9 cellular contexts compared by ENCODE assay signal in the genomic region with DNA sequence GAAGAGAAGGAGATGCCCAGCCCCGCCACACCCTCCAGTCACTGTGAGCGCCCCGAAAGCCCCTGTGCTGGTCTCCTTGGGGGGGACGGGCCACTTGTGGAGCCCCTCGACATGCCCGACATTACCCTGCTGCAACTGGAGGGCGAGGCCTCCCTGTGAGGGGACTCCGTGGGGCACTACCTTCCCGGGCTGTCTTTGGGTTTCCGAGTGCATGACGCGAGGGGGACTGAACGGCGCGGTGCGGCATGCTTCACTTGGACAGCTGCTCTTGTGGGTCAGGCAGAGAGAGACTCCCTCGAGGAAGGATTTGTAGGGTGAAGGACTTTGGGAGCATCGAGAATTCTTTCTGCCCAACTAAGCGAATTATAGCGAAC. TPM values are rescaled to one million over a fixed set of nuclear protein-coding genes. Genes with fewer than 3 reads are reported as not detected.
DNase-seq lines count a peak whose midpoint lies in the region; ATAC-seq and TF ChIP-seq lines count a peak whose summit lies in the region.
"Had no signal": no experiment of that assay in that cellular context is flagged by ENCODE, and none has a peak within 500 bp of the region (broad histone marks: within the 10 kb centered on the region; RNA-seq: fewer than 3 reads in every experiment).

No MANE protein-coding gene starts in this region.

- DNase-seq in activated T-cell treated with anti-CD3 and anti-CD28 coated beads, Interleukin-2, amount 50 U/mL, for 4 hours = no peak
- DNase-seq in activated T-cell treated with anti-CD3 and anti-CD28 coated beads, Interleukin-2, amount 50 U/mL, for 1 hour = no peak
- DNase-seq in central memory CD8-positive, alpha-beta T cell (ENCODE audit: low spot score in 2 of 2) = no peak
- DNase-seq in naive thymus-derived CD4-positive, alpha-beta T cell = peak in 1 of 9 donors; percentile 14
- DNase-seq in type B pancreatic cell (ENCODE audit: extremely low spot score, unreplicated experiment) = no peak
- no peak for DNase-seq in stimulated activated CD8-positive, alpha-beta memory T cell treated with anti-CD3 and anti-CD28 coated beads, Interleukin-4, amount 100 ng/mL, for 48 hours

- H3K4me3 ChIP-seq in naive thymus-derived CD4-positive, alpha-beta T cell (ENCODE audit: low read length) = no peak overlapping the region

- peaks cover 6 to 11% of the 10 kb centered on the region in 2 donors for H3K4me1 ChIP-seq in naive thymus-derived CD4-positive, alpha-beta T cell (ENCODE audit: control insufficient read depth in 2 of 2, insufficient read depth in 2 of 2, low read length in 2 of 2)

- peaks cover 23% of the 10 kb centered on the region for H3K27me3 Mint-ChIP-seq in activated T-cell treated with anti-CD3 and anti-CD28 coated beads, Interleukin-2, amount 50 U/mL, for 4 hours (ENCODE audit: low read depth)
- peaks cover 41% of the 10 kb centered on the region for H3K27me3 Mint-ChIP-seq in central memory CD8-positive, alpha-beta T cell
- H3K27me3 Mint-ChIP-seq in naive thymus-derived CD4-positive, alpha-beta T cell = peaks cover 16 to 78% (median 28%) of the 10 kb centered on the region in 5 donors
- peaks cover 90% of the 10 kb centered on the region for H3K27me3 Mint-ChIP-seq in type B pancreatic cell

- ATAC-seq in activated T-cell treated with anti-CD3 and anti-CD28 coated beads, Interleukin-2, amount 50 U/mL, for 4 hours = no peak
- no peak for ATAC-seq in central memory CD8-positive, alpha-beta T cell (replicated peaks; ENCODE audit: extremely low read depth, poor library complexity, severe bottlenecking)
- ATAC-seq in naive thymus-derived CD4-positive, alpha-beta T cell = no peak
- ATAC-seq in HG03571 (IDR thresholded peaks at IDR 0.05; ENCODE audit: unreplicated experiment) (no peak), GM18519 (IDR thresholded peaks at IDR 0.05; ENCODE audit: low FRiP score, unreplicated experiment) (no peak)

- no peak overlapping the region for H3K27ac Mint-ChIP-seq in central memory CD8-positive, alpha-beta T cell (ENCODE audit: low read depth)
- H3K27ac Mint-ChIP-seq in naive thymus-derived CD4-positive, alpha-beta T cell = peak overlapping the region in 2 of 9 donors; percentile 58 to 60
- H3K27ac Mint-ChIP-seq in type B pancreatic cell = no peak overlapping the region

- H3K4me3 Mint-ChIP-seq in activated T-cell treated with anti-CD3 and anti-CD28 coated beads, Interleukin-2, amount 50 U/mL, for 4 hours = peak overlapping the region; percentile 91
- peak overlapping the region; percentile 89 for H3K4me3 Mint-ChIP-seq in central memory CD8-positive, alpha-beta T cell
- peak overlapping the region; percentile 33 to 97 (median 68) for H3K4me3 Mint-ChIP-seq in naive thymus-derived CD4-positive, alpha-beta T cell
- H3K4me3 Mint-ChIP-seq in type B pancreatic cell = peak overlapping the region; percentile 79

- no peaks in the 10 kb centered on the region for H3K9me3 Mint-ChIP-seq in activated T-cell treated with anti-CD3 and anti-CD28 coated beads, Interleukin-2, amount 50 U/mL, for 4 hours
- no peaks in the 10 kb centered on the region for H3K9me3 Mint-ChIP-seq in central memory CD8-positive, alpha-beta T cell
- H3K9me3 Mint-ChIP-seq in naive thymus-derived CD4-positive, alpha-beta T cell = no peaks in the 10 kb centered on the region
- no peaks in the 10 kb centered on the region for H3K9me3 Mint-ChIP-seq in type B pancreatic cell

- H3K27ac ChIP-seq in naive thymus-derived CD4-positive, alpha-beta T cell (ENCODE audit: low read depth, low read length) = no peak overlapping the region

- H3K27me3 ChIP-seq in naive thymus-derived CD4-positive, alpha-beta T cell (ENCODE audit: control insufficient read depth in 2 of 2, insufficient read depth in 2 of 2, low read length in 2 of 2) = peaks cover 0 to 4% of the 10 kb centered on the region in 2 donors

- no peaks in the 10 kb centered on the region for H3K36me3 Mint-ChIP-seq in activated T-cell treated with anti-CD3 and anti-CD28 coated beads, Interleukin-2, amount 50 U/mL, for 4 hours (ENCODE audit: insufficient read depth)
- peaks cover 2% of the 10 kb centered on the region for H3K36me3 Mint-ChIP-seq in central memory CD8-positive, alpha-beta T cell (ENCODE audit: insufficient read depth)
- no peaks in the 10 kb centered on the region for H3K36me3 Mint-ChIP-seq in naive thymus-derived CD4-positive, alpha-beta T cell
- H3K36me3 Mint-ChIP-seq in type B pancreatic cell = no peaks in the 10 kb centered on the region

- no peak for TF ChIP-seq CTCF in type B pancreatic cell (conservative IDR thresholded peaks at IDR 0.05)

- intact Hi-C loops in naive thymus-derived CD4-positive, alpha-beta T cell (cut with micrococcal nuclease) = loop anchor here (5.0 kb wide), 3 partner anchors 168 to 477 kb away; partner anchors contain the start of genes COL2A1 (in 1 of the 2), RPAP3 (in 1 of the 2) and ZNF641 (in 1 of the 2)

- POLR2A ChIA-PET in naive thymus-derived CD4-positive, alpha-beta T cell (lab: Charles Lee) = interaction anchor here (0.5 to 2.5 kb wide), 2 partner anchors 14 to 58 kb away, joined by 3 to 52 read pairs; no protein-coding TSS in a partner anchor

- H3K4me1 Mint-ChIP-seq in activated T-cell treated with anti-CD3 and anti-CD28 coated beads, Interleukin-2, amount 50 U/mL, for 4 hours (ENCODE audit: low read depth) = peaks cover 24% of the 10 kb centered on the region
- peaks cover 15% of the 10 kb centered on the region for H3K4me1 Mint-ChIP-seq in central memory CD8-positive, alpha-beta T cell
- peaks cover 5 to 28% (median 8%) of the 10 kb centered on the region in 7 donors for H3K4me1 Mint-ChIP-seq in naive thymus-derived CD4-positive, alpha-beta T cell
- H3K4me1 Mint-ChIP-seq in type B pancreatic cell (ENCODE audit: unreplicated experiment) = peaks cover 11% of the 10 kb centered on the region

- no peaks in the 10 kb centered on the region for H3K36me3 ChIP-seq in naive thymus-derived CD4-positive, alpha-beta T cell (ENCODE audit: control insufficient read depth in 2 of 3, insufficient read depth in 3 of 3, low read length in 3 of 3)

- no peaks in the 10 kb centered on the region for H3K9me3 ChIP-seq in naive thymus-derived CD4-positive, alpha-beta T cell (ENCODE audit: control insufficient read depth in 2 of 3, low read length in 3 of 3)

- CTCF ChIA-PET in naive thymus-derived CD4-positive, alpha-beta T cell (lab: Charles Lee) = interaction anchor here (0.5 to 3.0 kb wide), 3 partner anchors 14 to 344 kb away, joined by 3 to 33 read pairs (median 7); no protein-coding TSS in a partner anchor

RNA-seq across cellular contexts. Expression of gene CCDC184, which starts 1.1 kb away (rescaled TPM):
- under 1 TPM; 0.22 to 0.61 (median 0.34) TPM for total RNA-seq in activated T-cell treated with anti-CD3 and anti-CD28 coated beads, Interleukin-2, amount 50 U/mL, for 4 hours
- 1 to 10 TPM in 2 of 5 experiments, under 1 TPM in 2, not detected in 1; 0.22 to 3.8 (median 1.8) TPM for total RNA-seq in naive thymus-derived CD4-positive, alpha-beta T cell
- polyA plus RNA-seq in naive thymus-derived CD4-positive, alpha-beta T cell = under 1 TPM in 1 of 2 donors, not detected in 1; 0.21 TPM
- total RNA-seq in type B pancreatic cell (ENCODE audit: low replicate concordance) = 0.98 and 2.4 TPM in 2 replicates
- polyA plus RNA-seq: K562 had no signal

RNA-seq across cellular contexts. Expression of gene OR10AD1, which starts 18.6 kb away (rescaled TPM):
- not detected for total RNA-seq in activated T-cell treated with anti-CD3 and anti-CD28 coated beads, Interleukin-2, amount 50 U/mL, for 4 hours
- not detected for total RNA-seq in naive thymus-derived CD4-positive, alpha-beta T cell
- not detected for polyA plus RNA-seq in naive thymus-derived CD4-positive, alpha-beta T cell
- total RNA-seq in type B pancreatic cell (ENCODE audit: low replicate concordance) = not detected in 2 replicates
- total RNA-seq: K562 had no signal
- polyA plus RNA-seq: K562 had no signal

RNA-seq across cellular contexts. Expression of gene ASB8, which starts 27.2 kb away (rescaled TPM):
- total RNA-seq in activated T-cell treated with anti-CD3 and anti-CD28 coated beads, Interleukin-2, amount 50 U/mL, for 4 hours = 10 to 100 TPM; 28.2 to 34.4 (median 32.8) TPM
- total RNA-seq in naive thymus-derived CD4-positive, alpha-beta T cell = 10 to 100 TPM; 42.9 to 75.9 (median 54.9) TPM
- polyA plus RNA-seq in naive thymus-derived CD4-positive, alpha-beta T cell = 10 to 100 TPM; 71.5 to 93.5 TPM
- 27.0 and 29.5 TPM in 2 replicates for total RNA-seq in type B pancreatic cell (ENCODE audit: low replicate concordance)
